9 cellular contexts compared by ENCODE assay signal in genomic region chr1:14599173-14599754, GRCh38. TPM values are rescaled to one million over a fixed set of nuclear protein-coding genes. Genes with fewer than 3 reads are reported as not detected.
DNase-seq lines count a peak whose midpoint lies in the region; ATAC-seq and TF ChIP-seq lines count a peak whose summit lies in the region.
"Had no signal": no experiment of that assay in that cellular context is flagged by ENCODE, and none has a peak within 500 bp of the region (broad histone marks: within the 10 kb centered on the region; RNA-seq: fewer than 3 reads in every experiment).

No MANE protein-coding gene starts in this region.

- TF ChIP-seq CTCF in brain (conservative IDR thresholded peaks at IDR 0.05), result peak in 1 of 2 experiments; percentile 23
- TF ChIP-seq CTCF in left lung (IDR thresholded peaks at IDR 0.05), result no peak
- no peak for TF ChIP-seq CTCF in tibial artery (IDR thresholded peaks at IDR 0.05)

- H3K36me3 Mint-ChIP-seq in brain, result no peaks in the 10 kb centered on the region

- H3K4me3 Mint-ChIP-seq in brain, result peak overlapping the region; percentile 90 to 93 (median 90)

- H3K27ac ChIP-seq in left lung (no peak overlapping the region), tibial artery (no peak overlapping the region)

- peaks cover 0 to 3% (median 0%) of the 10 kb centered on the region in 5 experiments for H3K9me3 Mint-ChIP-seq in brain

- DNase-seq in NCI-H146 (lab: John Stamatoyannopoulos, UW) (peak; percentile 48), NCI-H146 treated with DMSO at 0.1 percent for 48 hours (lab: John Stamatoyannopoulos, UW; ENCODE audit: unreplicated experiment) (no peak), left lung (peak in 1 of 2 donors; percentile 71), tibial artery (no peak), GOT3 (lab: John Stamatoyannopoulos, UW) (no peak), A172 (ENCODE audit: low spot score) (no peak)

- H3K4me3 ChIP-seq in left lung (peak overlapping the region; percentile 40 to 41), tibial artery (peak overlapping the region; percentile 12 to 40)

- intact Hi-C loops in left lung (cut with DNase I) (no loop called here), tibial artery (cut with DNase I; ENCODE audit: low total_unique reads) (no loop called here)

- H3K4me1 Mint-ChIP-seq in brain, result peaks cover 54% of the 10 kb centered on the region

- H3K36me3 ChIP-seq in left lung, result no peaks in the 10 kb centered on the region
- H3K36me3 ChIP-seq in tibial artery, result no peaks in the 10 kb centered on the region

- peaks cover 8% of the 10 kb centered on the region for H3K27me3 Mint-ChIP-seq in brain

- H3K27me3 ChIP-seq in left lung, result peaks cover 40 to 96% of the 10 kb centered on the region in 2 donors
- H3K27me3 ChIP-seq in tibial artery, result peaks cover 0 to 73% of the 10 kb centered on the region in 2 donors

- H3K4me1 ChIP-seq in left lung (peaks cover 0 to 7% of the 10 kb centered on the region in 2 donors), tibial artery (peaks cover 0 to 24% (median 19%) of the 10 kb centered on the region in 4 donors)

- ATAC-seq in left lung, result peak; percentile 51
- no peak for ATAC-seq in GM21390 (IDR thresholded peaks at IDR 0.05; ENCODE audit: unreplicated experiment)
- ATAC-seq: left colon had no signal

- H3K27ac Mint-ChIP-seq in brain, result peak overlapping the region; percentile 57 to 94 (median 92)

- no peaks in the 10 kb centered on the region for H3K9me3 ChIP-seq in left lung
- H3K9me3 ChIP-seq in tibial artery, result no peaks in the 10 kb centered on the region

RNA-seq across cellular contexts. Expression of gene KAZN, which starts 0.8 kb away (rescaled TPM):
- 19.0 TPM for polyA plus RNA-seq in brain (ENCODE audit: insufficient read depth, low read depth, low replicate concordance)
- 10 to 100 TPM; 11.1 to 17.1 TPM for total RNA-seq in left lung
- total RNA-seq in A172 (2014; rRNA removed; shearing (Covaris generic)), result 1.7 and 2.1 TPM in 2 replicates
